ENCODE assay signal across 9 cellular contexts in the genomic region with DNA sequence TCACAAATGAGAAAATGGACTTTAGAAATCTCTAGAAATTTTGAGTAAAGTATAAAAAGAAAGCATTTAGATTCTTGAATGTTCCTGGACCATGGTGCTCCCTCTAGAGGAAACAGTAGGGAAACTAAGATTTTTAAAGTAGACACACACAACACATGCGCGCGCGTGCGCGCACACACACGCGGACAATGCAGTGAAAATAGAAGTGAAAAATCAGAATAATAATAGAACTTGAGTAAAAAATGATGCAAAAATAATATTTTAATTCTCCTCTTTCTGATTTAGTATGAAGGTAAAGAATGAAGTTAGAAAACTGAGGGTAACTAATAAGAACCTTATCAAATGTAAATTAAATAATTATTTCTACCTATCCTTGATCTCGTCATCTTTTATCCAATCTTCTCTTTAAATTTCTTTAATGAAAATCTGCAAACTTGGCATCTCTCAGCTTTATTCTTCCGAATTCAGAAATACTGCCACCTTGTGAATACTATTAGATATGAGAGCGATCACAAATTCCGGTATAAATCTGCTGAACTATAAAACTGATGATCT.
DNase-seq lines count a peak whose midpoint lies in the region; ATAC-seq, FAIRE-seq and TF ChIP-seq lines count a peak whose summit lies in the region.
"Had no signal": no experiment of that assay in that cellular context is flagged by ENCODE, and none has a peak within 500 bp of the region (broad histone marks: within the 10 kb centered on the region; RNA-seq: fewer than 3 reads in every experiment).

No MANE protein-coding gene starts in this region.

- peak; percentile 48 for ATAC-seq in left lobe of liver

- no peaks in the 10 kb centered on the region for H3K4me1 ChIP-seq in adrenal gland (replicated peaks in 1 of 2)

- whole genome bisulfite sequencing in adrenal gland, 4 donors, result 87 to 93% (median 92%) methylated on average over 12 of the region's 12 CpGs

- DNase-seq in AG10803 (ENCODE audit: low read depth) (peak; percentile 27), KG1 (lab: John Stamatoyannopoulos, UW) (peak; percentile 24), left lobe of liver (ENCODE audit: low spot score) (no peak), adrenal gland (no peak), GM12891 (ENCODE audit: insufficient read length, low spot score) (no peak), AML-193 (lab: John Stamatoyannopoulos, UW) (no peak)
- DNase-seq in activated naive CD8-positive, alpha-beta T cell treated with anti-CD3 and anti-CD28 coated beads for 36 hours, result no peak
- DNase-seq: naive B cell had no signal

- intact Hi-C loops in adrenal gland (cut with DNase I), result no loop called here

- no peak overlapping the region for H3K4me3 Mint-ChIP-seq in brain
- no peak overlapping the region for H3K4me3 Mint-ChIP-seq in activated naive CD8-positive, alpha-beta T cell treated with anti-CD3 and anti-CD28 coated beads for 36 hours
- H3K4me3 Mint-ChIP-seq: naive B cell had no signal

- no peak overlapping the region for H3K27ac Mint-ChIP-seq in brain
- no peak overlapping the region for H3K27ac Mint-ChIP-seq in activated naive CD8-positive, alpha-beta T cell treated with anti-CD3 and anti-CD28 coated beads for 36 hours
- H3K27ac Mint-ChIP-seq: naive B cell had no signal

- H3K4me3 ChIP-seq in AG10803 (ENCODE audit: low read length) (no peak overlapping the region), adrenal gland (no peak overlapping the region)

- no peak for FAIRE-seq in GM12891 (lab: Jason Lieb, UNC)

- no peaks in the 10 kb centered on the region for H3K27me3 Mint-ChIP-seq in brain
- H3K27me3 Mint-ChIP-seq in activated naive CD8-positive, alpha-beta T cell treated with anti-CD3 and anti-CD28 coated beads for 36 hours, result no peaks in the 10 kb centered on the region
- H3K27me3 Mint-ChIP-seq: naive B cell had no signal

- peaks cover 0 to 29% of the 10 kb centered on the region in 2 donors for H3K36me3 ChIP-seq in adrenal gland (replicated peaks in 1 of 2)

- H3K9me3 Mint-ChIP-seq in brain, result no peaks in the 10 kb centered on the region
- H3K9me3 Mint-ChIP-seq in activated naive CD8-positive, alpha-beta T cell treated with anti-CD3 and anti-CD28 coated beads for 36 hours, result no peaks in the 10 kb centered on the region
- H3K9me3 Mint-ChIP-seq: naive B cell had no signal

- TF ChIP-seq POLR2A in adrenal gland (IDR thresholded peaks at IDR 0.05) (no peak), GM12891 (IDR thresholded peaks at IDR 0.05; ENCODE audit: low read depth, low read length) (no peak)

- no peaks in the 10 kb centered on the region for H3K4me1 Mint-ChIP-seq in brain
- H3K4me1 Mint-ChIP-seq in activated naive CD8-positive, alpha-beta T cell treated with anti-CD3 and anti-CD28 coated beads for 36 hours, result peaks cover 3% of the 10 kb centered on the region
- H3K4me1 Mint-ChIP-seq: naive B cell had no signal

- no peak overlapping the region for H3K27ac ChIP-seq in adrenal gland

- H3K9me3 ChIP-seq in adrenal gland (replicated peaks in 1 of 3), result no peaks in the 10 kb centered on the region

- peak; percentile 52 for TF ChIP-seq CTCF in AG10803 (conservative IDR thresholded peaks at IDR 0.05; ENCODE audit: low read length)
- peak; percentile 84 to 85 for TF ChIP-seq CTCF in brain (conservative IDR thresholded peaks at IDR 0.05)
- TF ChIP-seq CTCF in adrenal gland (IDR thresholded peaks at IDR 0.05), result peak in 3 of 6 experiments; percentile 16 to 27 (median 26)

- H3K36me3 Mint-ChIP-seq in brain, result peaks cover 59% of the 10 kb centered on the region
- peaks cover 33% of the 10 kb centered on the region for H3K36me3 Mint-ChIP-seq in activated naive CD8-positive, alpha-beta T cell treated with anti-CD3 and anti-CD28 coated beads for 36 hours

- H3K27me3 ChIP-seq in adrenal gland, result no peaks in the 10 kb centered on the region

TF ChIP-seq in GM12891, 5 proteins besides CTCF, POLR2A, EP300 and RAD21:
- TF ChIP-seq SPI1 (IDR thresholded peaks at IDR 0.05; ENCODE audit: low read depth, low read length) (no peak), POLR2AphosphoS5 (IDR thresholded peaks at IDR 0.05; ENCODE audit: low read depth, low read length) (no peak), PAX5 (IDR thresholded peaks at IDR 0.05; ENCODE audit: insufficient read depth, low read length, severe bottlenecking) (no peak), TAF1 (IDR thresholded peaks at IDR 0.05; ENCODE audit: low read depth, low read length) (no peak), POU2F2 (IDR thresholded peaks at IDR 0.05; ENCODE audit: low read depth, low read length) (no peak)

Comparison
In these comparisons a context has a peak if more than half of its experiments do, and no peak if none do; other contexts are left out.
1. DNase-seq: peak in AG10803 (single experiment) and KG1 (single experiment); none in left lobe of liver (single experiment), adrenal gland (0 of 7), GM12891 (single experiment), activated naive CD8-positive, alpha-beta T cell treated with anti-CD3 and anti-CD28 coated beads for 36 hours (single experiment) and AML-193 (0 of 2).